1 cellular context compared by ENCODE assay signal in the genomic region with DNA sequence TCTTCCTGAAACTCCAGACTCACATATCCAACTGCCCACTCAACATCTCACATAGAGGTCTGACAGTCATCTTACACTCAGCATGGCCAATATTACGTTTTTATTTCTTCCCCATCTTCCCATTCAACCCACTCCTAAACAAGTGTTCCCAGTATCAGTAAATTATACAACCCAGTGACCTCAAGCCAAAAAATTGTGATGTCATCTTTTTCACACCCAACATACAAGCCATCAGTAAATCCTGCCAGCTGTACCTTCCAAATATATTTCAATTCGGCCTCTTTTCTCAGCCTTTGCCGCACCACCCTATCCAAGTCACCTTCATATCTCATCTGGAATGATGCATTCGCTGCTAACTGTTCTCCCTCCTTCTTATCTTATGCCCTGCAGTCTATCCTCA.
TF ChIP-seq lines count a peak whose summit lies in the region.

No MANE protein-coding gene starts in this region.

TF ChIP-seq in GM12878, 131 proteins besides CTCF, POLR2A, EP300 and RAD21:
- no peak for TF ChIP-seq PAX8 (IDR thresholded peaks at IDR 0.05)
- no peak for TF ChIP-seq BACH1 (IDR thresholded peaks at IDR 0.05; ENCODE audit: borderline replicate concordance)
- TF ChIP-seq WRNIP1 (IDR thresholded peaks at IDR 0.05; ENCODE audit: borderline replicate concordance, low read depth, low read length), result no peak
- no peak for TF ChIP-seq BHLHE40 (IDR thresholded peaks at IDR 0.05; ENCODE audit: borderline replicate concordance in 1 of 2, low read depth in 2 of 2, low read length in 1 of 2)
- no peak for TF ChIP-seq ZNF384 (IDR thresholded peaks at IDR 0.05; ENCODE audit: borderline replicate concordance, low read depth, low read length)
- TF ChIP-seq IKZF2 (IDR thresholded peaks at IDR 0.05), result no peak
- peak; percentile 37; the same call in 1 of the 2 replicates for TF ChIP-seq ATF7 (IDR thresholded peaks at IDR 0.05; ENCODE audit: low read depth)
